Comparison of ENCODE assay signal across 1 cellular context in the genomic region with DNA sequence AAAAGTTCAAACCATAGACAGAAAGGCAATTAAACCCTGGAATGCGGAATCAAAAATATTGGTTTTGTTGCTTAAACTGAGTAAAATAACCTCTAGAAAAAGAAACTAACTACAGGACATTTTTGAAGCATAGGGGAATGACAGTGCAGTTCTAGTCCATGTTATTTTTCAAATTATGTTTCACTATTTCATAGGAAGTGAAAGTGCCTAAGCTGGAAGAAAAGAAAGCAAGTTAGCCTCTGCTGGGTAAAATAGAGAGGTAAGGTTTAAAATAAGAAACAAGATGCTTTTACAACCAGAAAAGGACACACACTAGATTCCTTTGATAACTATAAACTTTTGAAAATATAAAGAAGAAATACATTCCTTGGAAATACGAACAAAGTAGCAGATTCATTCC.
TF ChIP-seq lines count a peak whose summit lies in the region.

No MANE protein-coding gene starts in this region.

TF ChIP-seq in GM23338, 12 proteins besides CTCF, POLR2A, EP300 and RAD21 (continued from another document):
- no peak for TF ChIP-seq JUNB (IDR thresholded peaks at IDR 0.05; ENCODE audit: unreplicated experiment)
- no peak for TF ChIP-seq NANOG (IDR thresholded peaks at IDR 0.05; ENCODE audit: borderline replicate concordance)
- no peak for TF ChIP-seq ZNF114 (CRISPR knock-in tag; IDR thresholded peaks at IDR 0.05)
- TF ChIP-seq POLR2AphosphoS5 (IDR thresholded peaks at IDR 0.05; ENCODE audit: low read depth): no peak
- no peak for TF ChIP-seq STAT1 (IDR thresholded peaks at IDR 0.05; ENCODE audit: unreplicated experiment)
